1 cellular context compared by ENCODE assay signal in genomic region chr14:99675951-99676350, GRCh38.
TF ChIP-seq lines count a peak whose summit lies in the region.

No MANE protein-coding gene starts in this region.

TF ChIP-seq in IMR-90, 13 proteins besides CTCF, POLR2A, EP300 and RAD21 (continued from another document):
- TF ChIP-seq ELK1 (IDR thresholded peaks at IDR 0.05; ENCODE audit: borderline replicate concordance, low read depth, low read length) (no peak), MAFK (IDR thresholded peaks at IDR 0.05; ENCODE audit: low read depth, low read length) (no peak), USF2 (IDR thresholded peaks at IDR 0.05; ENCODE audit: low read depth, low read length) (no peak), MAZ (IDR thresholded peaks at IDR 0.05; ENCODE audit: borderline replicate concordance, low read depth, low read length) (no peak), RFX5 (IDR thresholded peaks at IDR 0.05; ENCODE audit: low read depth, low read length) (no peak)
TF ChIP-seq in IMR-90: peak in this region for 0.
